Comparison of ENCODE assay signal across 19 cellular contexts in genomic region chr4:81740492-81740891, GRCh38.
"Had no signal": no experiment of that assay in that cellular context is flagged by ENCODE, and none has a peak within 500 bp of the region (broad histone marks: within the 10 kb centered on the region; RNA-seq: fewer than 3 reads in every experiment).

No MANE protein-coding gene starts in this region.

- H3K9me3 ChIP-seq: ascending aorta, ovary, right lobe of liver, testis had no signal

- H3K27me3 ChIP-seq: ascending aorta, ovary, right lobe of liver, testis had no signal

- H3K27ac Mint-ChIP-seq: naive thymus-derived CD8-positive, alpha-beta T cell; type B pancreatic cell had no signal

- H3K9me3 Mint-ChIP-seq: naive thymus-derived CD8-positive, alpha-beta T cell had no signal

- H3K4me1 ChIP-seq: ascending aorta, testis had no signal

- H3K27ac ChIP-seq: ascending aorta, ovary, right lobe of liver, testis had no signal

- ATAC-seq: naive thymus-derived CD8-positive, alpha-beta T cell had no signal

- H3K4me3 Mint-ChIP-seq: naive thymus-derived CD8-positive, alpha-beta T cell; type B pancreatic cell had no signal

- DNase-seq: activated CD4-positive, CD25-positive, alpha-beta regulatory T cell treated with anti-CD3 and anti-CD28 coated beads, Interleukin-2, amount 50 U/mL, for 72 hours; activated CD8-positive, alpha-beta memory T cell treated with anti-CD3 and anti-CD28 coated beads for 24 hours; activated CD8-positive, alpha-beta memory T cell treated with anti-CD3 and anti-CD28 coated beads, Interleukin-2, amount 50 U/mL, for 48 hours; activated effector memory CD4-positive, alpha-beta T cell treated with anti-CD3 and anti-CD28 coated beads, Interleukin-2, amount 50 U/mL, for 16 hours; activated naive CD4-positive, alpha-beta T cell treated with anti-CD3 and anti-CD28 coated beads, Interleukin-2, amount 50 U/mL, for 16 hours; activated T-cell treated with anti-CD3 and anti-CD28 coated beads, Interleukin-2, amount 50 U/mL, for 48 hours; cerebellar nuclear complex; cortex of kidney; erythroblast; mammary epithelial cell; naive thymus-derived CD8-positive, alpha-beta T cell; ovary; right lobe of liver; small intestine; stimulated activated CD4-positive, alpha-beta T cell treated with anti-CD3 and anti-CD28 coated beads, Interleukin-15, amount 100 ng/mL, for 24 hours; stimulated activated CD4-positive, alpha-beta T cell treated with anti-CD3 and anti-CD28 coated beads, Interleukin-2, amount 100 ng/mL, for 48 hours; testis had no signal

- H3K27me3 Mint-ChIP-seq: naive thymus-derived CD8-positive, alpha-beta T cell; type B pancreatic cell had no signal

- H3K36me3 Mint-ChIP-seq: naive thymus-derived CD8-positive, alpha-beta T cell; type B pancreatic cell had no signal
